9 cellular contexts compared by ENCODE assay signal in the genomic region with DNA sequence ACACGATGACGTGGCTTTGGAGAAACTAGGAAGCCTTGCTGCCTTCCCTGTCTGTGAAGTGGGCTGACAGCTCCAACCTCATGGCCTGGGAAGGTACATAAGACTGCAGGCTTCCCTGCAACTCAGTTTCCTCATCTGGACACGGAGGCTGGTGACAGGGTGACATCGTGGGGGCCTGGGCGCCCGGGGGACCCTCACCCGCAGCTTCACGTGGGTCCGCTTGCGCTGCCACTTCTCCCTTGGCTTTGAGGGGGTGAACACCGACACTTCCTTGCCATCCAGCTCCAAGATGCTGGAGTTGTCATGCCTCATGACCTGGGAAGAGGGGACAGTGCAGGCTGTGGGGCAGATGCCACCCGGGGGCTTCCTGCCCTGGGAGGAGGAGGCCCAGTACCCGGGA.
"Had no signal": no experiment of that assay in that cellular context is flagged by ENCODE, and none has a peak within 500 bp of the region (broad histone marks: within the 10 kb centered on the region; RNA-seq: fewer than 3 reads in every experiment).

No MANE protein-coding gene starts in this region.

- FAIRE-seq: HepG2 had no signal

- H3K4me3 Mint-ChIP-seq: HFFc6, IgD-negative memory B cell had no signal

- H3K4me3 ChIP-seq: GM23248, HAP-1 had no signal

- H3K9ac ChIP-seq: GM23248 had no signal

- H2AFZ ChIP-seq: GM23248 had no signal

- H3K9me3 ChIP-seq: HAP-1 had no signal

- ATAC-seq: HCT116, HepG2 had no signal

- H3K27ac ChIP-seq: GM23248, HL-60 had no signal

- H3K9me3 Mint-ChIP-seq: HFFc6, IgD-negative memory B cell had no signal

- H3K27ac Mint-ChIP-seq: HFFc6, IgD-negative memory B cell had no signal

- DNase-seq: GM23248, GOT3, H7, HFFc6 had no signal

- H3K4me1 ChIP-seq: HAP-1 had no signal

- H3K27me3 Mint-ChIP-seq: IgD-negative memory B cell had no signal

- H3K36me3 Mint-ChIP-seq: IgD-negative memory B cell had no signal
